Comparison of ENCODE assay signal across 18 cellular contexts in the genomic region with DNA sequence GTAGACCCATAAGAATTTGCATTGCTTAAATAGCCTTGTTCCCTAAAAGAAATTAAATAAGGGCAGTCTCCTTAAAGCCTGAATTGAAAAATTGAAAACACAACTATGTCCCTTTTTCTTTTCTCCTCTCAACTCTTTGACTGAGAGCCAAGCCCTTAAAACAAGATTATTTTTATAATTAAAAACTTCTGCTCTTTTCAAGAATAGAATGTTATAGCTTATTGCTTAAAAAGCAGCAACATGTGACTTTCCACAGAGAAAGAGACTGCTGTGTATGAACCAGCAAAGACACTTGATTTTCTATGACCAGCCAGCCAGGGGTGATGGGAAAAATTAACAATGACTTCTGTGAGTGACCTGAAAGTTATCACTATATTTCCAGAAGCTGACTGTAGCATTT.
DNase-seq lines count a peak whose midpoint lies in the region; ATAC-seq and TF ChIP-seq lines count a peak whose summit lies in the region.
"Had no signal": no experiment of that assay in that cellular context is flagged by ENCODE, and none has a peak within 500 bp of the region (broad histone marks: within the 10 kb centered on the region; RNA-seq: fewer than 3 reads in every experiment).

No MANE protein-coding gene starts in this region.

- DNase-seq in AG09319 (ENCODE audit: extremely low read depth, low read depth) (peak; percentile 4), adipocyte (ENCODE audit: low read depth) (peak; percentile 47), fibroblast of mammary gland (ENCODE audit: low read depth) (peak; percentile 13), foreskin melanocyte (peak; percentile 1), colonic mucosa (no peak), aorta (no peak), NCI-H446 treated with DMSO at 0.1 percent for 48 hours (lab: John Stamatoyannopoulos, UW) (no peak), ovary (no peak)
- DNase-seq: 8988T; CD4-positive, alpha-beta memory T cell; DMS153; DMS79; GDM1; HFFc6 had no signal

- H3K27ac ChIP-seq in colonic mucosa (no peak overlapping the region), aorta (ENCODE audit: low read depth in 1 of 2, low read length in 2 of 2) (no peak overlapping the region), ovary (no peak overlapping the region)
- H3K27ac ChIP-seq: BLaER1 had no signal

- H3K9ac ChIP-seq in adipocyte (ENCODE audit: low read length) (no peak overlapping the region), colonic mucosa (ENCODE audit: low read depth in 2 of 2, low read length in 2 of 2) (no peak overlapping the region)
- H3K9ac ChIP-seq: BLaER1 had no signal

- no peak for TF ChIP-seq EP300 in ovary (IDR thresholded peaks at IDR 0.05)

- H3K9me3 ChIP-seq in adipocyte (ENCODE audit: control insufficient read depth, low read length) (no peaks in the 10 kb centered on the region), colonic mucosa (no peaks in the 10 kb centered on the region), aorta (ENCODE audit: control insufficient read depth, low read length) (no peaks in the 10 kb centered on the region), ovary (no peaks in the 10 kb centered on the region)
- H3K9me3 ChIP-seq: BLaER1 had no signal

- no peaks in the 10 kb centered on the region for H3K36me3 ChIP-seq in adipocyte (ENCODE audit: control insufficient read depth, insufficient read depth, low read length, severe bottlenecking)
- H3K36me3 ChIP-seq in colonic mucosa, result no peaks in the 10 kb centered on the region
- no peaks in the 10 kb centered on the region for H3K36me3 ChIP-seq in aorta (ENCODE audit: control insufficient read depth in 1 of 2, insufficient read depth in 2 of 2, low read length in 1 of 2)
- H3K36me3 ChIP-seq in ovary, result no peaks in the 10 kb centered on the region
- H3K36me3 ChIP-seq: BLaER1 had no signal

- intact Hi-C loops in colonic mucosa (cut with DNase I) (no loop called here), aorta (cut with DNase I) (no loop called here), ovary (cut with DNase I) (no loop called here)

- H3K27me3 ChIP-seq in adipocyte (replicated peaks; ENCODE audit: control insufficient read depth, insufficient read depth, low read length) (no peaks in the 10 kb centered on the region), colonic mucosa (no peaks in the 10 kb centered on the region), aorta (ENCODE audit: control insufficient read depth in 1 of 2, insufficient read depth in 2 of 2, low read length in 1 of 2) (no peaks in the 10 kb centered on the region), ovary (no peaks in the 10 kb centered on the region)
- H3K27me3 ChIP-seq: BLaER1 had no signal

- no peaks in the 10 kb centered on the region for H3K4me1 ChIP-seq in adipocyte (ENCODE audit: control insufficient read depth, insufficient read depth, low read length)
- no peaks in the 10 kb centered on the region for H3K4me1 ChIP-seq in colonic mucosa
- H3K4me1 ChIP-seq in aorta (ENCODE audit: control insufficient read depth in 1 of 2, insufficient read depth in 2 of 2, low read length in 2 of 2), result no peaks in the 10 kb centered on the region
- H3K4me1 ChIP-seq in ovary (ENCODE audit: insufficient read depth), result no peaks in the 10 kb centered on the region
- H3K4me1 ChIP-seq: BLaER1 had no signal

- ATAC-seq in aorta (ENCODE audit: low FRiP score), result no peak
- ATAC-seq: GM23338, HCT116, HepG2 had no signal

- no peak overlapping the region for H3K4me3 ChIP-seq in adipocyte (ENCODE audit: low read length)
- no peak overlapping the region for H3K4me3 ChIP-seq in fibroblast of mammary gland (ENCODE audit: control insufficient read depth, low read depth, low read length)
- no peak overlapping the region for H3K4me3 ChIP-seq in colonic mucosa
- H3K4me3 ChIP-seq in aorta (ENCODE audit: low read length in 2 of 2), result no peak overlapping the region
- no peak overlapping the region for H3K4me3 ChIP-seq in ovary
- H3K4me3 ChIP-seq: BLaER1, GM23338 had no signal

- TF ChIP-seq CTCF in AG09319 (IDR thresholded peaks at IDR 0.05; ENCODE audit: low read depth, low read length) (no peak), fibroblast of mammary gland (conservative IDR thresholded peaks at IDR 0.05; ENCODE audit: control insufficient read depth, insufficient read depth, low read depth, low read length) (no peak), colonic mucosa (IDR thresholded peaks at IDR 0.05) (no peak), ovary (IDR thresholded peaks at IDR 0.05) (no peak)

- TF ChIP-seq POLR2A in ovary (IDR thresholded peaks at IDR 0.05), result no peak

Comparison
In these comparisons a context has a peak if more than half of its experiments do, and no peak if none do; other contexts are left out.
1. DNase-seq: peak in AG09319 (single experiment), adipocyte (single experiment), fibroblast of mammary gland (single experiment) and foreskin melanocyte (single experiment); none in colonic mucosa (single experiment), aorta (0 of 2), NCI-H446 treated with DMSO at 0.1 percent for 48 hours (single experiment) and ovary (0 of 5).